1 cellular context compared by ENCODE assay signal in the genomic region with DNA sequence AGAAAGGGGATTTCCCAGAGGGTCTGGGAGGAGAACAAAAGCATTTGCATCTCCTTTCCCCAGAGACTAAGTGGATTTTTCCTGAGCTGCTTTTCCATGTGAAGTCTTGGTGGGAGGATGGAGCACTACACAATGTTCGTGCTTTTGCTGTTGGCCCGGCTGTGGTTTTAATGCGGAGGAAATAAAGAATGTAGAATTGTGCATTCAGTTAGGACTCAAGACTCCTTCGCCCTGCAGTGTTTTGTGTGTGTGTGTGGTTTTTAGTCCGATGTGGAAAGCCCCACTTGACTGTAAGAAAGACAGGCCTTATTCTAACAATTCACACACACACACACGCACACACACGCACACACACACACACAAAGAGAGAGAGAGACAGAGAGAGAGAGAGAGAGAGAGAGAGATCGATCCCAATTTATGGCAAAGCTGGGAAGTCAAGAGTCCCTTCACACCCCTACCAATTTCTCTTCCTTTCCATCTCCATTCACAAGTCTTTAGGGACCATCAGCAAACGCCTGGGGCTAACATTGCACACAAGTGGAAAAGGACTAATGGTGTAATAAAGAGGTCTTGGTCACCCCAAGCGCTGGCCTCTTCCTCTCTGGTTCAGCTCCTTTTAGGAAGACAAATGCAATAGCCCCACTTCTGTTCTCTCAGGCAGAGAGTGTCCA.
TF ChIP-seq lines count a peak whose summit lies in the region.

No MANE protein-coding gene starts in this region.

TF ChIP-seq in GM12878, 131 proteins besides CTCF, POLR2A, EP300 and RAD21 (continued from another document):
- TF ChIP-seq MLLT1 (IDR thresholded peaks at IDR 0.05) (peak; percentile 87), KLF5 (IDR thresholded peaks at IDR 0.05; ENCODE audit: partially characterized antibody) (no peak), ZZZ3 (IDR thresholded peaks at IDR 0.05; ENCODE audit: control insufficient read depth, insufficient read length, low read depth) (peak; percentile 88), NFIC (IDR thresholded peaks at IDR 0.05; ENCODE audit: low read depth, low read length) (0 out of 2 replicates have a peak, but pooled peaks have one; percentile 26), RELB (IDR thresholded peaks at IDR 0.05; ENCODE audit: low read depth) (peak; percentile 99)
- TF ChIP-seq, protein P1, sequence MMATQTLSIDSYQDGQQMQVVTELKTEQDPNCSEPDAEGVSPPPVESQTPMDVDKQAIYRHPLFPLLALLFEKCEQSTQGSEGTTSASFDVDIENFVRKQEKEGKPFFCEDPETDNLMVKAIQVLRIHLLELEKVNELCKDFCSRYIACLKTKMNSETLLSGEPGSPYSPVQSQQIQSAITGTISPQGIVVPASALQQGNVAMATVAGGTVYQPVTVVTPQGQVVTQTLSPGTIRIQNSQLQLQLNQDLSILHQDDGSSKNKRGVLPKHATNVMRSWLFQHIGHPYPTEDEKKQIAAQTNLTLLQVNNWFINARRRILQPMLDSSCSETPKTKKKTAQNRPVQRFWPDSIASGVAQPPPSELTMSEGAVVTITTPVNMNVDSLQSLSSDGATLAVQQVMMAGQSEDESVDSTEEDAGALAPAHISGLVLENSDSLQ (IDR thresholded peaks at IDR 0.05), result peak; percentile 43; the same call in 1 of the 2 replicates
